12 cellular contexts compared by ENCODE assay signal in genomic region chr7:47474211-47474936, GRCh38.
DNase-seq lines count a peak whose midpoint lies in the region; ATAC-seq, FAIRE-seq and TF ChIP-seq lines count a peak whose summit lies in the region.
"Had no signal": no experiment of that assay in that cellular context is flagged by ENCODE, and none has a peak within 500 bp of the region (broad histone marks: within the 10 kb centered on the region; RNA-seq: fewer than 3 reads in every experiment).

No MANE protein-coding gene starts in this region.

- H3K4me1 ChIP-seq in heart left ventricle (peaks cover 0 to 47% (median 34%) of the 10 kb centered on the region in 12 donors), K562 (replicated peaks in 1 of 2; ENCODE audit: control insufficient read depth in 2 of 2, insufficient read depth in 2 of 2, low read length in 2 of 2) (peaks cover 6 to 14% of the 10 kb centered on the region in 2 experiments), muscle layer of duodenum (ENCODE audit: control insufficient read depth in 1 of 2, insufficient read depth in 2 of 2, low read length in 2 of 2) (peaks cover 9 to 11% of the 10 kb centered on the region in 2 donors), uterus (peaks cover 0 to 3% of the 10 kb centered on the region in 2 donors)

- H3K9ac ChIP-seq in K562 (ENCODE audit: insufficient read depth in 1 of 2, low read depth in 2 of 2, low read length in 2 of 2): no peak overlapping the region

- H3K4me1 Mint-ChIP-seq in mesothelial cell of epicardium: peaks cover 41% of the 10 kb centered on the region

- TF ChIP-seq EP300 in K562 (IDR thresholded peaks at IDR 0.05; ENCODE audit: low read length): no peak

- intact Hi-C loops in heart left ventricle (cut with DNase I) (no loop called here), left ventricle myocardium superior (cut with micrococcal nuclease) (no loop called here), K562 (cut with micrococcal nuclease) (no loop called here), uterus (cut with DNase I; ENCODE audit: low total_unique reads) (no loop called here)

- DNase-seq in heart left ventricle: no peak
- DNase-seq in left ventricle myocardium superior: no peak
- no peak for DNase-seq in K562 (ENCODE audit: extremely low read depth in 1 of 4, low spot score in 3 of 4)
- no peak for DNase-seq in uterus
- no peak for DNase-seq in NCI-H146 (lab: John Stamatoyannopoulos, UW)
- DNase-seq in mesothelial cell of epicardium (ENCODE audit: low spot score in 2 of 2, unreplicated experiment in 2 of 2): no peak
- DNase-seq in activated gamma-delta T cell (lab: John Stamatoyannopoulos, UW): no peak
- DNase-seq: activated CD8-positive, alpha-beta memory T cell treated with anti-CD3 and anti-CD28 coated beads for 24 hours; activated naive CD4-positive, alpha-beta T cell treated with Interleukin-2 at 50 U/mL for 16 hours; T-helper 9 cell had no signal

- WGBS in heart left ventricle, 4 donors: 91 to 98% (median 95%) methylated on average over 2 of the region's 2 CpGs
- WGBS in K562 (ENCODE audit: insufficient coverage, low coverage, missing lambda C conversion rate): 14% methylated on average over 2 of the region's 2 CpGs

- H3K4me2 ChIP-seq in K562 (ENCODE audit: insufficient read depth, low read length): no peak overlapping the region

- CTCF ChIA-PET in K562 (lab: Yijun Ruan, JAX; ENCODE audit: low intra/inter-chr PET ratio): no interaction called here

- H4K20me1 ChIP-seq in K562 (replicated peaks; ENCODE audit: control insufficient read depth, insufficient read depth, low read length): peaks cover 11% of the 10 kb centered on the region; the same call in 1 of the 2 replicates

- FAIRE-seq in K562 (lab: Jason Lieb, UNC): peak; percentile 89

- H3K4me3 Mint-ChIP-seq in mesothelial cell of epicardium: no peak overlapping the region
- H3K4me3 Mint-ChIP-seq: stimulated activated naive CD8-positive, alpha-beta T cell treated with anti-CD3 and anti-CD28 coated beads, Interleukin-15, amount 100 ng/mL, for 72 hours had no signal

- peaks cover under 1% of the 10 kb centered on the region for H3K9me3 Mint-ChIP-seq in mesothelial cell of epicardium
- H3K9me3 Mint-ChIP-seq: stimulated activated naive CD8-positive, alpha-beta T cell treated with anti-CD3 and anti-CD28 coated beads, Interleukin-15, amount 100 ng/mL, for 72 hours had no signal

- ATAC-seq in heart left ventricle (no peak), left ventricle myocardium superior (no peak), K562 (no peak)

- H3K9me3 ChIP-seq in heart left ventricle: no peaks in the 10 kb centered on the region
- no peaks in the 10 kb centered on the region for H3K9me3 ChIP-seq in K562 (replicated peaks; ENCODE audit: control insufficient read depth, insufficient read depth, low read depth, low read length)
- no peaks in the 10 kb centered on the region for H3K9me3 ChIP-seq in muscle layer of duodenum (ENCODE audit: control insufficient read depth in 1 of 2, low read length in 2 of 2)
- H3K9me3 ChIP-seq in uterus: no peaks in the 10 kb centered on the region

- H2AFZ ChIP-seq in K562 (ENCODE audit: low read depth, low read length): no peak overlapping the region

- H3K9me1 ChIP-seq in K562 (ENCODE audit: control insufficient read depth, insufficient read depth, low read length): no peaks in the 10 kb centered on the region

- no peaks in the 10 kb centered on the region for H3K27me3 Mint-ChIP-seq in mesothelial cell of epicardium (ENCODE audit: low read depth)
- H3K27me3 Mint-ChIP-seq: stimulated activated naive CD8-positive, alpha-beta T cell treated with anti-CD3 and anti-CD28 coated beads, Interleukin-15, amount 100 ng/mL, for 72 hours had no signal

- TF ChIP-seq POLR2A in heart left ventricle (IDR thresholded peaks at IDR 0.05): no peak
- TF ChIP-seq POLR2A in K562 (conservative IDR thresholded peaks at IDR 0.05): no peak
- no peak for TF ChIP-seq POLR2A in uterus (IDR thresholded peaks at IDR 0.05)

- H3K36me3 ChIP-seq in heart left ventricle: peaks cover 0 to 7% (median 0%) of the 10 kb centered on the region in 9 donors
- no peaks in the 10 kb centered on the region for H3K36me3 ChIP-seq in K562 (ENCODE audit: control insufficient read depth, insufficient read depth, low read length)
- no peaks in the 10 kb centered on the region for H3K36me3 ChIP-seq in muscle layer of duodenum (ENCODE audit: control insufficient read depth in 1 of 2, insufficient read depth in 2 of 2, low read length in 2 of 2)
- H3K36me3 ChIP-seq in uterus: no peaks in the 10 kb centered on the region

- in situ Hi-C loops in K562 (cut with MboI): no loop called here

- H3K27ac ChIP-seq in heart left ventricle (peak overlapping the region; percentile 50 to 94 (median 86)), K562 (ENCODE audit: extremely low read depth, low read depth, low read length) (no peak overlapping the region), muscle layer of duodenum (ENCODE audit: low read length) (peak overlapping the region; percentile 7), uterus (peak overlapping the region; percentile 47 to 75)

- TF ChIP-seq RAD21 in K562 (CRISPR knock-in tag; conservative IDR thresholded peaks at IDR 0.05 in 1 of 2, IDR thresholded peaks at IDR 0.05 in 1 of 2): no peak

- H3K27me3 ChIP-seq in heart left ventricle (no peaks in the 10 kb centered on the region), K562 (ENCODE audit: control insufficient read depth in 2 of 2, insufficient read depth in 2 of 2, low read length in 2 of 2) (peaks cover 0 to 31% of the 10 kb centered on the region in 2 experiments; a peak in 3 of 5 replicates), muscle layer of duodenum (ENCODE audit: low read depth, low read length) (no peaks in the 10 kb centered on the region), uterus (no peaks in the 10 kb centered on the region)

- no peaks in the 10 kb centered on the region for H3K79me2 ChIP-seq in K562 (ENCODE audit: control insufficient read depth, insufficient read depth, low read length)

- H3K4me3 ChIP-seq in heart left ventricle (no peak overlapping the region), K562 (no peak overlapping the region), muscle layer of duodenum (ENCODE audit: low read depth in 1 of 2, low read length in 2 of 2) (no peak overlapping the region), uterus (no peak overlapping the region)

- TF ChIP-seq CTCF in heart left ventricle (IDR thresholded peaks at IDR 0.05): no peak
- no peak for TF ChIP-seq CTCF in K562 (IDR thresholded peaks at IDR 0.05 in 2 of 3, conservative IDR thresholded peaks at IDR 0.05 in 1 of 3; ENCODE audit: insufficient read depth in 2 of 3, low read depth in 1 of 3, low read length in 3 of 3)
- no peak for TF ChIP-seq CTCF in uterus (IDR thresholded peaks at IDR 0.05)
- no peak for TF ChIP-seq CTCF in mesothelial cell of epicardium (IDR thresholded peaks at IDR 0.05; ENCODE audit: unreplicated experiment)

- H3K36me3 Mint-ChIP-seq in mesothelial cell of epicardium: peaks cover 12% of the 10 kb centered on the region

- BruUV-seq in K562 (replicated peaks; lab: Mats Ljungman, UMichigan): no TSS peak

- POLR2A ChIA-PET in K562 (lab: Yijun Ruan, JAX): no interaction called here

- H3K27ac Mint-ChIP-seq in mesothelial cell of epicardium: no peak overlapping the region
- H3K27ac Mint-ChIP-seq: stimulated activated naive CD8-positive, alpha-beta T cell treated with anti-CD3 and anti-CD28 coated beads, Interleukin-15, amount 100 ng/mL, for 72 hours had no signal

TF ChIP-seq in K562, 482 proteins besides CTCF, POLR2A, EP300 and RAD21 (continues in another document):
- TF ChIP-seq MED1 (CRISPR knock-in tag; IDR thresholded peaks at IDR 0.05; ENCODE audit: borderline replicate concordance) (no peak), ERF (CRISPR knock-in tag; IDR thresholded peaks at IDR 0.05) (no peak), NKRF (IDR thresholded peaks at IDR 0.05; ENCODE audit: borderline replicate concordance) (0 out of 2 replicates have a peak, but pooled peaks have one; percentile 14), OTX1 (CRISPR knock-in tag; IDR thresholded peaks at IDR 0.05) (0 out of 2 replicates have a peak, but pooled peaks have one; percentile 31), PHB2 (IDR thresholded peaks at IDR 0.05; ENCODE audit: low read depth) (0 out of 2 replicates have a peak, but pooled peaks have one; percentile 4), ADNP (tag; IDR thresholded peaks at IDR 0.05) (peak; percentile 51; the same call in 1 of the 2 replicates), ZNF445 (CRISPR knock-in tag; IDR thresholded peaks at IDR 0.05; ENCODE audit: low read depth) (no peak), USF1 (CRISPR knock-in tag; IDR thresholded peaks at IDR 0.05) (0 out of 2 replicates have a peak, but pooled peaks have one; percentile 3), ELF4 (CRISPR knock-in tag; IDR thresholded peaks at IDR 0.05) (peak; percentile 65; the same call in 1 of the 2 replicates)
